ENCODE assay signal across 1 cellular context in the genomic region with DNA sequence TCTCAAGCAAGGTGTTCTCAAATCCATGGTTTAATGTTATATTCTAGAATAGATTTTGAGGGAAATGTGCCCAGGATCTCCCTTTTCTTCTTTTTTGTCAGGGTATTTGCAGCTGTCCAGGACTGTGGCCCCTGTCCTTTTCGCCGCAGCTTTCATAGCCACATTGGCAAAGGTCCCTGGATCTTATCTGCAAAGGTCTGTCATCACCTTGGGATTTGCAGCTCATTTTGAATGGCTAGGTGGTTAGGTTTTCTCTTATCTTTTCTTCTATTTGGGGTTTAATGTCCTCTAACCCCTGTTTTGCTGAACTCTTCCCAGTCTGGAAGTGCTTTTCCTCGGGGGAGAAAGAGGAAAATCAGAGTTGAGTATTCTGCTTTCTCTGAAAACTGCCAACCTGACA.
TF ChIP-seq lines count a peak whose summit lies in the region.

No MANE protein-coding gene starts in this region.

TF ChIP-seq in GM23338, 12 proteins besides CTCF, POLR2A, EP300 and RAD21:
- no peak for TF ChIP-seq JUNB (IDR thresholded peaks at IDR 0.05; ENCODE audit: unreplicated experiment)
TF ChIP-seq in GM23338: peak in this region for 0.
